Comparison of ENCODE assay signal across 29 cellular contexts in the genomic region with DNA sequence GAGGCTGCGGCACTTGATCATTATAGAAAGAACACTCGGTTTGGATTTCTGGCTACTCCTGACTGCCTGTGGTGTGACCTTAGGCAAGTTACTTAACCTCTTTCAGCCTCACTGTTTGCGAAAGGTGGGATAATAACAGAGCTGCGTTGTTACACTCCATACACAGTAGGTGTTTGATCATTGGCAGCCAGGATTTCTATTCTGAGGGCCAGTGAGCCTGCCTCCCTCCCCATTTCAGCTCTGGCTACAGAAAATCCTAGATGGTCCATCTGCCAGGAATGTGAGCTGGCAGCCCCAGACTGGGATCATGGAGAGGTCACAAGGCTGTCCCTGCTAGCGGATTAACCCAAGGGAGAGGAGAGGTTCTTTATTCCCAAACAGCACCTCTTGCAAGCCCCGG. TPM values are rescaled to one million over a fixed set of nuclear protein-coding genes. Genes with fewer than 3 reads are reported as not detected.
DNase-seq lines count a peak whose midpoint lies in the region; ATAC-seq and TF ChIP-seq lines count a peak whose summit lies in the region.
"Had no signal": no experiment of that assay in that cellular context is flagged by ENCODE, and none has a peak within 500 bp of the region (broad histone marks: within the 10 kb centered on the region; RNA-seq: fewer than 3 reads in every experiment).

No MANE protein-coding gene starts in this region.

- H3K27me3 Mint-ChIP-seq in endodermal cell (ENCODE audit: insufficient read depth) (peaks cover 22% of the 10 kb centered on the region), neural progenitor cell (ENCODE audit: insufficient read depth, low read depth) (peaks cover 14% of the 10 kb centered on the region), GM23338 (ENCODE audit: insufficient read depth, low read depth, poor library complexity) (peaks cover 23% of the 10 kb centered on the region)

- peak; percentile 78 for DNase-seq in HuH-7.5 (ENCODE audit: low spot score)
- DNase-seq in NCI-H82 (lab: John Stamatoyannopoulos, UW), result peak; percentile 97
- DNase-seq in endodermal cell, result peak; percentile 42
- peak; percentile 58 for DNase-seq in neural progenitor cell (ENCODE audit: low spot score)
- DNase-seq in A673 (ENCODE audit: low spot score), result no peak
- no peak for DNase-seq in GM23338 (ENCODE audit: low spot score)
- DNase-seq: activated B cell treated with CpG ODN at 0.5 μM for 24 hours; activated CD8-positive, alpha-beta memory T cell treated with anti-CD3 and anti-CD28 coated beads, Interleukin-2, amount 10 ng/mL, durations not matched to agents 7 days and 5 days; activated naive CD4-positive, alpha-beta T cell; activated T-cell treated with anti-CD3 and anti-CD28 coated beads, Interleukin-2, amount 50 U/mL, for 72 hours; adrenal gland; Calu3; colonic mucosa; EL; NCI-H1105; NCI-H2081 treated with DMSO at 0.1 percent for 48 hours; posterior cingulate gyrus; right cardiac atrium; stimulated activated CD4-positive, alpha-beta T cell treated with anti-CD3 and anti-CD28 coated beads, Interleukin-4, amount 100 ng/mL, for 4 hours; stimulated activated naive B cell treated with anti-CD40 and anti-IgM and Interleukin-4, amounts not matched to agents 10 μg/mL and 1 μg/mL and 100 μg/mL, for 72 hours; SW 1271; T1000; testis; uterus had no signal

- H3K79me2 ChIP-seq in neural progenitor cell (ENCODE audit: low read depth), result no peaks in the 10 kb centered on the region
- H3K79me2 ChIP-seq in GM23338 (replicated peaks; ENCODE audit: insufficient read depth), result no peaks in the 10 kb centered on the region

- H3K27ac ChIP-seq in endodermal cell (ENCODE audit: low read depth, low read length) (no peak overlapping the region), neural progenitor cell (no peak overlapping the region), A673 (ENCODE audit: low read depth, low read length, poor library complexity, severe bottlenecking) (no peak overlapping the region), GM23338 (ENCODE audit: low read depth) (no peak overlapping the region)
- H3K27ac ChIP-seq: adrenal gland, colonic mucosa, testis had no signal

- H3K4me1 ChIP-seq in endodermal cell (ENCODE audit: control insufficient read depth, insufficient read depth, low read length) (peaks cover 10% of the 10 kb centered on the region), neural progenitor cell (peaks cover 17% of the 10 kb centered on the region), A673 (ENCODE audit: insufficient read depth, low read length, poor library complexity, severe bottlenecking) (no peaks in the 10 kb centered on the region), GM23338 (ENCODE audit: insufficient read depth) (no peaks in the 10 kb centered on the region)
- H3K4me1 ChIP-seq: colonic mucosa had no signal

- H3F3A ChIP-seq in neural progenitor cell (ENCODE audit: low read depth) (peaks cover 11% of the 10 kb centered on the region), GM23338 (replicated peaks; ENCODE audit: low read depth) (no peaks in the 10 kb centered on the region)

- H3K9me3 Mint-ChIP-seq in endodermal cell (no peaks in the 10 kb centered on the region), neural progenitor cell (no peaks in the 10 kb centered on the region), GM23338 (no peaks in the 10 kb centered on the region; the same call in 2 of the 3 replicates)
- H3K9me3 Mint-ChIP-seq: activated B cell treated with CpG ODN at 0.5 μM for 24 hours; activated T-cell treated with anti-CD3 and anti-CD28 coated beads, Interleukin-2, amount 50 U/mL, for 72 hours had no signal

- H3K4me3 ChIP-seq in endodermal cell (ENCODE audit: low read length) (no peak overlapping the region), neural progenitor cell (no peak overlapping the region), A673 (ENCODE audit: low read depth, low read length, poor library complexity, severe bottlenecking) (no peak overlapping the region), GM23338 (no peak overlapping the region)
- H3K4me3 ChIP-seq: adrenal gland, colonic mucosa, testis, uterus had no signal

- peaks cover 47% of the 10 kb centered on the region for H4K20me1 ChIP-seq in neural progenitor cell (ENCODE audit: low read depth)
- H4K20me1 ChIP-seq in GM23338 (replicated peaks; ENCODE audit: insufficient read depth), result no peaks in the 10 kb centered on the region; the same call in 1 of the 2 replicates

- H3K4me1 Mint-ChIP-seq in endodermal cell (peaks cover 9% of the 10 kb centered on the region), neural progenitor cell (peaks cover 35% of the 10 kb centered on the region), GM23338 (peaks cover 13% of the 10 kb centered on the region; the same call in 2 of the 3 replicates)

- CTCF ChIA-PET in A673 (lab: Charles Lee), result no interaction called here

- POLR2A ChIA-PET in A673 (lab: Charles Lee; ENCODE audit: low non-redundant PET), result no interaction called here

- ATAC-seq in HG03280 (IDR thresholded peaks at IDR 0.05; ENCODE audit: unreplicated experiment) (no peak), GM23338 (no peak)
- ATAC-seq: activated CD8-positive, alpha-beta memory T cell treated with anti-CD3 and anti-CD28 coated beads, Interleukin-2, amount 10 ng/mL, durations not matched to agents 7 days and 5 days; activated T-cell treated with anti-CD3 and anti-CD28 coated beads, Interleukin-2, amount 50 U/mL, for 72 hours; esophagus mucosa; right cardiac atrium; stimulated activated naive B cell treated with anti-CD40 and anti-IgM and Interleukin-4, amounts not matched to agents 10 μg/mL and 1 μg/mL and 100 μg/mL, for 72 hours had no signal

- H3K4me2 ChIP-seq in neural progenitor cell (peak overlapping the region; percentile 6), GM23338 (no peak overlapping the region)

- WGBS in endodermal cell (ENCODE audit: insufficient coverage in 1 of 2, insufficient read length in 1 of 2), 2 experiments, result 75 to 87% methylated on average over 4 to 6 of the region's 6 CpGs

- H3K36me3 ChIP-seq in endodermal cell (ENCODE audit: control insufficient read depth, insufficient read depth, low read length), result no peaks in the 10 kb centered on the region
- H3K36me3 ChIP-seq in neural progenitor cell, result no peaks in the 10 kb centered on the region
- no peaks in the 10 kb centered on the region for H3K36me3 ChIP-seq in A673 (ENCODE audit: insufficient read depth, low read length, poor library complexity, severe bottlenecking)
- no peaks in the 10 kb centered on the region for H3K36me3 ChIP-seq in GM23338 (ENCODE audit: insufficient read depth)
- H3K36me3 ChIP-seq: adrenal gland, colonic mucosa, uterus had no signal

- no peaks in the 10 kb centered on the region for H3K9me2 ChIP-seq in GM23338 (ENCODE audit: insufficient read depth)

- H3K27ac Mint-ChIP-seq in endodermal cell (no peak overlapping the region), neural progenitor cell (no peak overlapping the region), GM23338 (no peak overlapping the region)
- H3K27ac Mint-ChIP-seq: activated B cell treated with CpG ODN at 0.5 μM for 24 hours; activated CD8-positive, alpha-beta memory T cell treated with anti-CD3 and anti-CD28 coated beads, Interleukin-2, amount 10 ng/mL, durations not matched to agents 7 days and 5 days; activated T-cell treated with anti-CD3 and anti-CD28 coated beads, Interleukin-2, amount 50 U/mL, for 72 hours; CD14-positive monocyte; stimulated activated naive B cell treated with anti-CD40 and anti-IgM and Interleukin-4, amounts not matched to agents 10 μg/mL and 1 μg/mL and 100 μg/mL, for 72 hours had no signal

- TF ChIP-seq CTCF in endodermal cell (conservative IDR thresholded peaks at IDR 0.05), result no peak
- no peak for TF ChIP-seq CTCF in neural progenitor cell (IDR thresholded peaks at IDR 0.05)
- TF ChIP-seq CTCF in A673 (conservative IDR thresholded peaks at IDR 0.05; ENCODE audit: low read depth, low read length), result no peak
- no peak for TF ChIP-seq CTCF in GM23338 (conservative IDR thresholded peaks at IDR 0.05; ENCODE audit: low read depth in 2 of 2)

- no peak overlapping the region for H3K4me3 Mint-ChIP-seq in endodermal cell
- H3K4me3 Mint-ChIP-seq in neural progenitor cell, result no peak overlapping the region
- no peak overlapping the region for H3K4me3 Mint-ChIP-seq in GM23338
- H3K4me3 Mint-ChIP-seq: activated B cell treated with CpG ODN at 0.5 μM for 24 hours; activated CD8-positive, alpha-beta memory T cell treated with anti-CD3 and anti-CD28 coated beads, Interleukin-2, amount 10 ng/mL, durations not matched to agents 7 days and 5 days; activated T-cell treated with anti-CD3 and anti-CD28 coated beads, Interleukin-2, amount 50 U/mL, for 72 hours; CD14-positive monocyte; stimulated activated naive B cell treated with anti-CD40 and anti-IgM and Interleukin-4, amounts not matched to agents 10 μg/mL and 1 μg/mL and 100 μg/mL, for 72 hours had no signal

- H3K27me3 ChIP-seq in endodermal cell (ENCODE audit: control insufficient read depth, insufficient read depth, low read length, poor library complexity, severe bottlenecking) (peaks cover 15% of the 10 kb centered on the region), neural progenitor cell (peaks cover 36% of the 10 kb centered on the region), A673 (replicated peaks; ENCODE audit: insufficient read depth, low read depth, low read length, poor library complexity) (peaks cover 40% of the 10 kb centered on the region), GM23338 (ENCODE audit: insufficient read depth) (peaks cover 24% of the 10 kb centered on the region)
- H3K27me3 ChIP-seq: testis, uterus had no signal

- H3K9me3 ChIP-seq in endodermal cell (ENCODE audit: control insufficient read depth, low read length), result no peaks in the 10 kb centered on the region
- H3K9me3 ChIP-seq in neural progenitor cell (ENCODE audit: low read depth), result no peaks in the 10 kb centered on the region
- no peaks in the 10 kb centered on the region for H3K9me3 ChIP-seq in A673 (ENCODE audit: low read depth, low read length, poor library complexity, severe bottlenecking)
- H3K9me3 ChIP-seq: adrenal gland, colonic mucosa, testis, uterus had no signal

- intact Hi-C loops in A673 (cut with micrococcal nuclease; ENCODE audit: unreplicated experiment), result no loop called here

- H3K36me3 Mint-ChIP-seq in endodermal cell (ENCODE audit: low read depth) (no peaks in the 10 kb centered on the region), neural progenitor cell (peaks cover 4% of the 10 kb centered on the region), GM23338 (ENCODE audit: low read depth) (peaks cover 5% of the 10 kb centered on the region; the same call in 1 of the 3 replicates)
- H3K36me3 Mint-ChIP-seq: activated CD8-positive, alpha-beta memory T cell treated with anti-CD3 and anti-CD28 coated beads, Interleukin-2, amount 10 ng/mL, durations not matched to agents 7 days and 5 days had no signal

- H2AFZ ChIP-seq in neural progenitor cell (replicated peaks) (no peak overlapping the region), GM23338 (no peak overlapping the region)

- H3K9ac ChIP-seq in endodermal cell (ENCODE audit: extremely low read depth, low read length, poor library complexity, severe bottlenecking) (no peak overlapping the region), neural progenitor cell (no peak overlapping the region)

- no TSS peak for BruUV-seq in A673 (replicated peaks; lab: Mats Ljungman, UMichigan)

RNA-seq across cellular contexts. Expression of a gene that starts 2.7 kb away (rescaled TPM):
- total RNA-seq in endodermal cell (under 1 TPM; 0.46 to 0.84 TPM), neural progenitor cell (ENCODE audit: low replicate concordance) (0.97 and 1.0 TPM in 2 replicates), A673 (2021) (0.81 TPM in 1 of 2 replicates, not detected in the other)
- polyA plus RNA-seq in endodermal cell (2013, experiment 1 of 2), result 0.78 TPM
- polyA plus RNA-seq in endodermal cell (2013, experiment 2 of 2), result 0.62 TPM
- 0.28 and 0.50 TPM in 2 replicates for total RNA-seq in GM23338 (2014; rRNA removed; shearing (Covaris generic))
- polyA plus RNA-seq in GM23338 (2016; fragmentation: Nextera tagmentation; extraction: Ambion mirVana), result 0.29 and 0.42 TPM in 2 replicates
- total RNA-seq: activated B cell treated with CpG ODN at 0.5 μM for 24 hours; activated T-cell treated with anti-CD3 and anti-CD28 coated beads, Interleukin-2, amount 50 U/mL, for 72 hours; Calu3; M059J; NCI-H460 had no signal
- polyA plus RNA-seq: CD14-positive monocyte had no signal

Comparison
In these comparisons a context has a peak if more than half of its experiments do, and no peak if none do; other contexts are left out.
1. DNase-seq: peak in HuH-7.5 (single experiment), NCI-H82 (single experiment), endodermal cell (single experiment) and neural progenitor cell (single experiment); none in A673 (single experiment) and GM23338 (single experiment).